ENCODE assay signal across 12 cellular contexts in the genomic region with DNA sequence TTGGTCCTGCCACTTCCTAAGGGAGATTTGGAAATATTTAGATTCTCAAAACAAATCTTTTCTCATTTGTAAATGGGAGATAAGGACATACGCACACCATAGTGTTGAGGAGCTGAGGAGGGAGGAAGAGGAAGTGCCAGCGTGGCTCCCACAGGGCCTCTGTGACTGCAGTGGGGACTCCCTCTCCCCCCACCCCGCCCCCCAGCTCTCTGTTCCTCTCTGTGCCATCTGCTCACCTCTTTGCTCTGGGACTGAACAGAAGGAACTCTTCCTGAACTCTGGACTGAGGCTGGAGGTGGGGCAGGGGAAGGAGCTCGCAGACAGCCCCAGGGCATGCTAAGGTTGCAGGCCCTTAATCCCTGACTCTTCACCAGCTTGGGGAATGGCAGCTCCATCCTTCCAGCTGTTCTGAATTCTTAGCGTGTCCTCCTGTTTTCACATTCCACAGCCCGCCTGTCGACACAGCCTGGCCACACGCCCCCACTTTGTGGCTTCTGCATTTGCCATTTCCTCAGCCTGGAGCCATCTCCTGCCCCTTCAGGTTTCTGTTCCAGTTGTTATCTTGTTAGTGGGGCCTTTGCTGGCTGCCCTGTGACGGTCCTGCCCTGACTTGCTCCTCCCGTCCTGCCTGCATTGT. TPM values are rescaled to one million over a fixed set of nuclear protein-coding genes. Genes with fewer than 3 reads are reported as not detected.
DNase-seq lines count a peak whose midpoint lies in the region; ATAC-seq and TF ChIP-seq lines count a peak whose summit lies in the region.
"Had no signal": no experiment of that assay in that cellular context is flagged by ENCODE, and none has a peak within 500 bp of the region (broad histone marks: within the 10 kb centered on the region; RNA-seq: fewer than 3 reads in every experiment).

No MANE protein-coding gene starts in this region.

- DNase-seq in ELF-1 (ENCODE audit: low read depth, low spot score), result peak; percentile 96
- peak; percentile 81 for DNase-seq in NCI-H82 treated with DMSO at 0.1 percent for 48 hours (lab: John Stamatoyannopoulos, UW; ENCODE audit: unreplicated experiment)
- peak; percentile 52 for DNase-seq in cerebellum (ENCODE audit: low spot score)
- no peak for DNase-seq in GM13976 (ENCODE audit: low spot score)
- DNase-seq in osteocyte (ENCODE audit: extremely low spot score, unreplicated experiment), result no peak
- DNase-seq: GOT3; stimulated activated CD4-positive, alpha-beta T cell treated with anti-CD3 and anti-CD28 coated beads, Interleukin-12 subunit alpha, Interleukin-12 subunit beta, amount 100 ng/mL, for 4 hours; uterus had no signal

- H3K36me3 ChIP-seq in neutrophil, result peaks cover 83% of the 10 kb centered on the region
- H3K36me3 ChIP-seq: uterus had no signal

- ATAC-seq in GM18867 (IDR thresholded peaks at IDR 0.05; ENCODE audit: unreplicated experiment), result no peak
- ATAC-seq in GM21619 (IDR thresholded peaks at IDR 0.05; ENCODE audit: unreplicated experiment), result no peak

- H3K4me1 ChIP-seq in neutrophil (ENCODE audit: control insufficient read depth in 1 of 2, insufficient read depth in 1 of 2, low read depth in 1 of 2, low read length in 1 of 2), result peaks cover 7 to 12% of the 10 kb centered on the region in 2 experiments
- H3K4me1 ChIP-seq: uterus had no signal

- peaks cover 2% of the 10 kb centered on the region for H3K4me1 Mint-ChIP-seq in osteocyte (ENCODE audit: unreplicated experiment)

- no peak overlapping the region for H3K4me3 ChIP-seq in neutrophil (ENCODE audit: low read depth in 1 of 2, low read length in 1 of 2)
- H3K4me3 ChIP-seq: SK-N-MC, uterus had no signal

- no peak overlapping the region for H3K27ac Mint-ChIP-seq in osteocyte (ENCODE audit: unreplicated experiment)

- in situ Hi-C loops in GM13976 (cut with MboI; ENCODE audit: low sequenced_read_pairs, unreplicated experiment), result no loop called here

- no peaks in the 10 kb centered on the region for H3K27me3 ChIP-seq in neutrophil
- H3K27me3 ChIP-seq: uterus had no signal

- no peaks in the 10 kb centered on the region for H3K9me3 Mint-ChIP-seq in osteocyte (ENCODE audit: unreplicated experiment)

- no peaks in the 10 kb centered on the region for H3K27me3 Mint-ChIP-seq in osteocyte (ENCODE audit: unreplicated experiment)

- H3K36me3 Mint-ChIP-seq in osteocyte (ENCODE audit: unreplicated experiment), result peaks cover 55% of the 10 kb centered on the region

- TF ChIP-seq CTCF in neutrophil (IDR thresholded peaks at IDR 0.05) (no peak), GM13976 (IDR thresholded peaks at IDR 0.05; ENCODE audit: borderline replicate concordance, control extremely low read depth, extremely low read depth, insufficient read depth, missing control alignments) (no peak), osteocyte (IDR thresholded peaks at IDR 0.05) (no peak)

- H3K9me3 ChIP-seq in neutrophil, result no peaks in the 10 kb centered on the region
- H3K9me3 ChIP-seq: uterus had no signal

- no peak overlapping the region for H3K4me3 Mint-ChIP-seq in osteocyte (ENCODE audit: unreplicated experiment)

- H3K27ac ChIP-seq in neutrophil, result peak overlapping the region; percentile 70
- H3K27ac ChIP-seq: SK-N-MC, uterus had no signal

RNA-seq across cellular contexts. Expression of a gene that starts 11.5 kb away (rescaled TPM):
- total RNA-seq in cerebellum (17.1 TPM), osteocyte (30.5 and 34.1 TPM in 2 replicates)

RNA-seq across cellular contexts. Expression of a gene that starts 42.6 kb away (rescaled TPM):
- total RNA-seq in cerebellum, result 36.0 TPM
- 83.1 and 85.4 TPM in 2 replicates for total RNA-seq in osteocyte

RNA-seq across cellular contexts. Expression of a gene that starts 47.2 kb away (rescaled TPM):
- total RNA-seq in cerebellum (12.8 TPM), osteocyte (48.1 and 51.6 TPM in 2 replicates)

Comparison
In these comparisons a context has a peak if more than half of its experiments do, and no peak if none do; other contexts are left out.
1. DNase-seq: peak in ELF-1 (single experiment), NCI-H82 treated with DMSO at 0.1 percent for 48 hours (single experiment) and cerebellum (single experiment); none in GM13976 (single experiment) and osteocyte (single experiment).